ENCODE assay signal across 21 cellular contexts in the genomic region with DNA sequence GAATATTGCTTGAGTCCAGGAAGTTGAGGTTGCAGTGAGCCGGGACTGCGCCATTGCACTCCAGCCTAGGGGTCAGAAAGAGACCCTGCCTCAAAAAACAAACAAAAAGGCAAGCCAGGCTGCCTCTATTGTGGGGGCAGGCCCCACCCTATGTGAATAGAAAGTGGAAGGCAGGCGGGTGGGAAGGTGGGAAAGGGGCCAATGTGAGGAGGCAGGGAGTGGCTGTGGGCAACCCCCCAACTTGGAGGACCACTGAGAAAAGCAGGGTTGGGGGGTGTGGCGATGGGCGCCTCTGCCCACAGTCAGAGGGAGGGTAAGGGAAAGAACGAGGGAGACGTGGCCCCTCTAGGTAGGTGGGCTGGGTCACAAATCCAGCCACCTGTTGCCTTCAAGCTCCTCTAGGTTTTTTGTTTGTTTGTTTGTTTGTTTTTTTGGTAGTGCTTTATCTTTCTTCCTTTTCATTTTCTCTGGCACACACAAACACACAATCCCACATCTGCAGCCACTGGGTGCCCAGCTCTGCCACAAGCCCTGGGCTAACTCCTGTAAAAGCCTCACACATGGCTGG. TPM values are rescaled to one million over a fixed set of nuclear protein-coding genes. Genes with fewer than 3 reads are reported as not detected.
A peak's percentile ranks its signal among the peaks of the same experiment; 100 is the strongest.
DNase-seq lines count a peak whose midpoint lies in the region; ATAC-seq and TF ChIP-seq lines count a peak whose summit lies in the region.
"Had no signal": no experiment of that assay in that cellular context is flagged by ENCODE, and none has a peak within 500 bp of the region (broad histone marks: within the 10 kb centered on the region; RNA-seq: fewer than 3 reads in every experiment).

No MANE protein-coding gene starts in this region.

- no peaks in the 10 kb centered on the region for H3K9me3 Mint-ChIP-seq in activated T-cell treated with anti-CD3 and anti-CD28 coated beads, Interleukin-2, amount 50 U/mL, for 72 hours
- H3K9me3 Mint-ChIP-seq in activated naive CD4-positive, alpha-beta T cell treated with anti-CD3 and anti-CD28 coated beads, Interleukin-2, amount 50 U/mL, for 72 hours, result no peaks in the 10 kb centered on the region

- peak overlapping the region; percentile 74 for H3K27ac Mint-ChIP-seq in activated T-cell treated with anti-CD3 and anti-CD28 coated beads, Interleukin-2, amount 50 U/mL, for 72 hours
- peak overlapping the region; percentile 6 to 52 for H3K27ac Mint-ChIP-seq in activated naive CD4-positive, alpha-beta T cell treated with anti-CD3 and anti-CD28 coated beads, Interleukin-2, amount 50 U/mL, for 72 hours

- no peaks in the 10 kb centered on the region for H3K27me3 Mint-ChIP-seq in activated T-cell treated with anti-CD3 and anti-CD28 coated beads, Interleukin-2, amount 50 U/mL, for 72 hours (ENCODE audit: low read depth)

- no peaks in the 10 kb centered on the region for H4K20me1 ChIP-seq in osteoblast (ENCODE audit: insufficient read depth, low read length)
- H4K20me1 ChIP-seq: BLaER1 treated with 17β-estradiol and CSF1 and Interleukin-3, amounts not matched to agents 10 nM and 100 nM had no signal

- POLR2A ChIA-PET in HEK293 (lab: Yijun Ruan, JAX), result interaction anchor here (0.9 to 4.2 kb wide), 2 partner anchors 10 to 19 kb away, joined by 3 to 26 read pairs; partner anchors contain the start of gene CDC25B

- no peak overlapping the region for H3K4me2 ChIP-seq in osteoblast (ENCODE audit: insufficient read depth, low read length)

- peaks cover 0 to 2% of the 10 kb centered on the region in 2 donors for H3K36me3 Mint-ChIP-seq in activated T-cell treated with anti-CD3 and anti-CD28 coated beads, Interleukin-2, amount 50 U/mL, for 72 hours (ENCODE audit: insufficient read depth in 2 of 2)
- H3K36me3 Mint-ChIP-seq in activated naive CD4-positive, alpha-beta T cell treated with anti-CD3 and anti-CD28 coated beads, Interleukin-2, amount 50 U/mL, for 72 hours, result peaks cover 7 to 10% of the 10 kb centered on the region in 2 donors

- DNase-seq in activated T-cell treated with anti-CD3 and anti-CD28 coated beads, Interleukin-2, amount 50 U/mL, for 72 hours, result no peak
- DNase-seq in activated T-cell treated with anti-CD3 and anti-CD28 coated beads, Interleukin-2, amount 50 U/mL, for 1 hour, result no peak
- DNase-seq in activated naive CD4-positive, alpha-beta T cell treated with anti-CD3 and anti-CD28 coated beads, Interleukin-2, amount 50 U/mL, for 72 hours (ENCODE audit: low spot score in 2 of 2), result no peak
- DNase-seq in osteoblast (ENCODE audit: insufficient read length, low spot score, missing footprints), result peak; percentile 14
- DNase-seq in DMS153 treated with DMSO at 0.1 percent for 48 hours (lab: John Stamatoyannopoulos, UW; ENCODE audit: unreplicated experiment), result no peak
- DNase-seq: anterior cingulate cortex; dermis blood vessel endothelial cell; mammary epithelial cell; NCI-H1436; NCI-H524 treated with DMSO at 0.1 percent for 48 hours; SJCRH30; spleen; stimulated activated CD4-positive, alpha-beta T cell treated with anti-CD3 and anti-CD28 coated beads, Interleukin-4, amount 100 ng/mL, for 4 hours; trophoblast cell had no signal

- peaks cover 17% of the 10 kb centered on the region for H3K4me1 ChIP-seq in HEK293 (ENCODE audit: control insufficient read depth, insufficient read depth, low read length)
- peaks cover 32% of the 10 kb centered on the region for H3K4me1 ChIP-seq in osteoblast (ENCODE audit: insufficient read depth, low read length)

- H3K9me3 ChIP-seq in HEK293 (ENCODE audit: control insufficient read depth, insufficient read depth, low read depth, low read length) (no peaks in the 10 kb centered on the region), osteoblast (ENCODE audit: low read depth, low read length) (no peaks in the 10 kb centered on the region)
- H3K9me3 ChIP-seq: BLaER1 treated with 17β-estradiol and CSF1 and Interleukin-3, amounts not matched to agents 10 nM and 100 nM; Peyer's patch; SJCRH30; spleen had no signal

- H3K36me3 ChIP-seq in HEK293 (ENCODE audit: control insufficient read depth in 2 of 2, insufficient read depth in 1 of 2, low read length in 2 of 2) (no peaks in the 10 kb centered on the region), osteoblast (ENCODE audit: insufficient read depth, low read length) (no peaks in the 10 kb centered on the region)
- H3K36me3 ChIP-seq: BLaER1 treated with 17β-estradiol and CSF1 and Interleukin-3, amounts not matched to agents 10 nM and 100 nM; cardiac muscle cell; Peyer's patch; SJCRH30; spleen had no signal

- ATAC-seq in activated T-cell treated with anti-CD3 and anti-CD28 coated beads, Interleukin-2, amount 50 U/mL, for 72 hours (replicated peaks in 1 of 2), result no peak
- ATAC-seq in activated naive CD4-positive, alpha-beta T cell treated with anti-CD3 and anti-CD28 coated beads, Interleukin-2, amount 50 U/mL, for 72 hours, result no peak
- no peak for ATAC-seq in HG02759 (IDR thresholded peaks at IDR 0.05; ENCODE audit: unreplicated experiment)
- no peak for ATAC-seq in GM18867 (IDR thresholded peaks at IDR 0.05; ENCODE audit: unreplicated experiment)

- H2AFZ ChIP-seq in osteoblast (ENCODE audit: low read length), result no peak overlapping the region

- H3K4me1 Mint-ChIP-seq in activated T-cell treated with anti-CD3 and anti-CD28 coated beads, Interleukin-2, amount 50 U/mL, for 72 hours (ENCODE audit: low read depth), result peaks cover 83% of the 10 kb centered on the region

- H3K27me3 ChIP-seq in osteoblast (ENCODE audit: insufficient read depth, low read length), result no peaks in the 10 kb centered on the region
- H3K27me3 ChIP-seq: BLaER1 treated with 17β-estradiol and CSF1 and Interleukin-3, amounts not matched to agents 10 nM and 100 nM; cardiac muscle cell; Peyer's patch; SJCRH30; spleen had no signal

- TF ChIP-seq CTCF in HEK293 (tag by site-specific recombination; IDR thresholded peaks at IDR 0.05) (no peak), osteoblast (IDR thresholded peaks at IDR 0.05; ENCODE audit: extremely low read depth, low read depth, low read length) (no peak)

- peak overlapping the region in 1 of 2 donors; percentile 5 for H3K4me3 Mint-ChIP-seq in activated T-cell treated with anti-CD3 and anti-CD28 coated beads, Interleukin-2, amount 50 U/mL, for 72 hours

- no peak overlapping the region for H3K4me3 ChIP-seq in HEK293 (ENCODE audit: low read depth, low read length)
- no peak overlapping the region for H3K4me3 ChIP-seq in osteoblast (ENCODE audit: insufficient read depth, low read length)
- H3K4me3 ChIP-seq: BLaER1 treated with 17β-estradiol and CSF1 and Interleukin-3, amounts not matched to agents 10 nM and 100 nM; cardiac muscle cell; Peyer's patch; SJCRH30; spleen had no signal

- CTCF ChIA-PET in HEK293 (lab: Yijun Ruan, JAX), result interaction anchor here (0.5 to 1.9 kb wide), 6 partner anchors 9 to 71 kb away, joined by 3 to 10 read pairs (median 3); no protein-coding TSS in a partner anchor

- H3K27ac ChIP-seq in HEK293 (ENCODE audit: extremely low read depth, low read depth, low read length) (no peak overlapping the region), osteoblast (ENCODE audit: low read depth, low read length) (no peak overlapping the region)
- H3K27ac ChIP-seq: BLaER1 treated with 17β-estradiol and CSF1 and Interleukin-3, amounts not matched to agents 10 nM and 100 nM; cardiac muscle cell; SJCRH30 had no signal

- peaks cover 4% of the 10 kb centered on the region for H3K79me2 ChIP-seq in osteoblast (ENCODE audit: insufficient read depth, low read length)

TF ChIP-seq in HEK293, 187 proteins besides CTCF, POLR2A, EP300 and RAD21 (continues in another document):
- no peak for TF ChIP-seq FEZF1 (tag by site-specific recombination; IDR thresholded peaks at IDR 0.05)
- TF ChIP-seq SCRT2 (tag by site-specific recombination; IDR thresholded peaks at IDR 0.05), result peak; percentile 90

RNA-seq across cellular contexts. Expression of gene AP5S1, which starts 5.3 kb away (rescaled TPM):
- 10 to 100 TPM; 10.3 to 13.7 TPM for total RNA-seq in activated T-cell treated with anti-CD3 and anti-CD28 coated beads, Interleukin-2, amount 50 U/mL, for 72 hours
- 10 to 100 TPM; 10.6 to 17.8 TPM for total RNA-seq in activated naive CD4-positive, alpha-beta T cell treated with anti-CD3 and anti-CD28 coated beads, Interleukin-2, amount 50 U/mL, for 72 hours
- 23.9 and 25.3 TPM in 2 replicates for total RNA-seq in osteoblast

RNA-seq across cellular contexts. Expression of gene CDC25B, which starts 18.9 kb away (rescaled TPM):
- 100 to 1,000 TPM; 121 to 128 TPM for total RNA-seq in activated T-cell treated with anti-CD3 and anti-CD28 coated beads, Interleukin-2, amount 50 U/mL, for 72 hours
- 100 to 1,000 TPM in 1 of 2 donors, 10 to 100 TPM in 1; 72.9 to 168 TPM for total RNA-seq in activated naive CD4-positive, alpha-beta T cell treated with anti-CD3 and anti-CD28 coated beads, Interleukin-2, amount 50 U/mL, for 72 hours
- total RNA-seq in osteoblast, result 20.6 and 23.5 TPM in 2 replicates

RNA-seq across cellular contexts. Expression of gene CENPB, which starts 28.5 kb away (rescaled TPM):
- total RNA-seq in activated T-cell treated with anti-CD3 and anti-CD28 coated beads, Interleukin-2, amount 50 U/mL, for 72 hours, result 10 to 100 TPM; 30.4 to 31.5 TPM
- 10 to 100 TPM; 34.4 to 48.1 TPM for total RNA-seq in activated naive CD4-positive, alpha-beta T cell treated with anti-CD3 and anti-CD28 coated beads, Interleukin-2, amount 50 U/mL, for 72 hours
- total RNA-seq in osteoblast, result 95.5 and 101 TPM in 2 replicates

RNA-seq across cellular contexts. Expression of gene MAVS, which starts 31.6 kb away (rescaled TPM):
- total RNA-seq in activated T-cell treated with anti-CD3 and anti-CD28 coated beads, Interleukin-2, amount 50 U/mL, for 72 hours, result 10 to 100 TPM; 27.9 to 29.8 TPM
- total RNA-seq in activated naive CD4-positive, alpha-beta T cell treated with anti-CD3 and anti-CD28 coated beads, Interleukin-2, amount 50 U/mL, for 72 hours, result 10 to 100 TPM; 22.5 to 30.1 TPM
- total RNA-seq in osteoblast, result 32.1 and 32.2 TPM in 2 replicates

RNA-seq across cellular contexts. Expression of gene SPEF1, which starts 33.8 kb away (rescaled TPM):
- total RNA-seq in activated T-cell treated with anti-CD3 and anti-CD28 coated beads, Interleukin-2, amount 50 U/mL, for 72 hours, result under 1 TPM; 0.48 to 0.49 TPM
- total RNA-seq in activated naive CD4-positive, alpha-beta T cell treated with anti-CD3 and anti-CD28 coated beads, Interleukin-2, amount 50 U/mL, for 72 hours, result under 1 TPM in 1 of 2 donors, not detected in 1; 0.14 TPM
- under 0.01 TPM in 1 of 2 replicates, not detected in the other for total RNA-seq in osteoblast
- total RNA-seq: dermis blood vessel endothelial cell, H4, Peyer's patch, spleen had no signal
